In the genomic region with DNA sequence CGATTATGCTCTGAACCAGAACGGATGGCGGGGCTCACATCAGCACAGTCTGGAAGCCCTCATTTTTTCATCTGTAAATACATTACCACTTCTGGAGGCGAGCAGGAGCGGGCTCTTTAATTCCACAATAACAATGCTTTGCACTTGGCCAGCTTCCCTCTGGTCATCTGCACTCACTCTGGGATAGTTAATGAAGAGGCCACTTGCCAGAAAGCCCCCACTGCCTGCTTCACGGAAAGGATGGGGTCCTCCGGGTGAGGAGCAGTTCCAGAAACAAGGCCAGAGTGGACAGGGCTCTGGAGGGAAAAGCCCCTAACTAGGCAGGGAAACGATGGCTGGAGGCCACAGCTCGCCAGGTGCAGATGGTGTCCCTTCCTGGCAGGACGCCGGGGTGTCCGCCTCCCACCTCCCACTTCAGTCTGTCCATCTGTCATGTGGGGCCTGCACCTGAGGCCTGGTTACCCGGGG, we compare ENCODE assay signal across 8 cellular contexts. TPM values are rescaled to one million over a fixed set of nuclear protein-coding genes. Genes with fewer than 3 reads are reported as not detected.
DNase-seq lines count a peak whose midpoint lies in the region; TF ChIP-seq lines count a peak whose summit lies in the region.

No MANE protein-coding gene starts in this region.

- DNase-seq in NCI-H146 (lab: John Stamatoyannopoulos, UW) (peak; percentile 33), NCI-H146 treated with DMSO at 0.1 percent for 48 hours (lab: John Stamatoyannopoulos, UW; ENCODE audit: unreplicated experiment) (no peak), spleen (no peak), DMS79 treated with DMSO at 0.1 percent for 48 hours (lab: John Stamatoyannopoulos, UW) (no peak), COLO829 (ENCODE audit: low spot score) (no peak)
- no peak for DNase-seq in stimulated activated CD4-positive, alpha-beta T cell treated with anti-CD3 and anti-CD28 coated beads, Interleukin-4, amount 100 ng/mL, for 24 hours

- no peak for TF ChIP-seq POLR2A in spleen (IDR thresholded peaks at IDR 0.05)

- H3K27me3 ChIP-seq in iPS-15b (ENCODE audit: control insufficient read depth, insufficient read depth, low read length) (no peaks in the 10 kb centered on the region), spleen (replicated peaks in 1 of 7) (peaks cover 0 to 84% (median 20%) of the 10 kb centered on the region in 7 donors)

- WGBS in spleen, 5 donors = 43 to 64% (median 58%) methylated on average over 12 to 13 of the region's 13 CpGs

- no peaks in the 10 kb centered on the region for H3K9me3 ChIP-seq in iPS-15b (ENCODE audit: control insufficient read depth, insufficient read depth, low read length)
- no peaks in the 10 kb centered on the region for H3K9me3 ChIP-seq in spleen

- peak overlapping the region; percentile 93 for H3K9ac ChIP-seq in iPS-15b (ENCODE audit: low read depth, low read length)

- H3K4me3 ChIP-seq in iPS-15b (ENCODE audit: low read depth, low read length) = peak overlapping the region; percentile 76
- peak overlapping the region; percentile 51 to 83 (median 60) for H3K4me3 ChIP-seq in spleen

- intact Hi-C loops in spleen (cut with DNase I; ENCODE audit: low total_unique reads) = no loop called here

- H3K4me1 ChIP-seq in iPS-15b (ENCODE audit: control insufficient read depth, insufficient read depth, low read length) (peaks cover 6% of the 10 kb centered on the region), spleen (peaks cover 24 to 88% (median 51%) of the 10 kb centered on the region in 6 donors)

- H3K27ac ChIP-seq in angular gyrus (ENCODE audit: low read depth, low read length) = peak overlapping the region; percentile 86
- H3K27ac ChIP-seq in spleen = peak overlapping the region; percentile 78 to 97 (median 92)

- peaks cover 11% of the 10 kb centered on the region for H3K36me3 ChIP-seq in iPS-15b (ENCODE audit: control insufficient read depth, insufficient read depth, low read length)
- H3K36me3 ChIP-seq in spleen = no peaks in the 10 kb centered on the region

- TF ChIP-seq CTCF in spleen (IDR thresholded peaks at IDR 0.05 in 8 of 11, conservative IDR thresholded peaks at IDR 0.05 in 3 of 11) = no peak

RNA-seq across cellular contexts. Expression of a gene that starts 13.1 kb away (rescaled TPM):
- 100 to 1,000 TPM in 3 of 7 donors, 10 to 100 TPM in 4; 62.2 to 164 (median 79.8) TPM for total RNA-seq in spleen
- polyA plus RNA-seq in spleen = 10 to 100 TPM; 14.6 to 71.2 (median 29.7) TPM

RNA-seq across cellular contexts. Expression of a gene that starts 45.8 kb away (rescaled TPM):
- total RNA-seq in spleen = 10 to 100 TPM in 1 of 7 donors, 1 to 10 TPM in 4, not detected in 2; 2.2 to 25.2 (median 4.4) TPM
- 1 to 10 TPM in 2 of 3 donors, under 1 TPM in 1; 0.59 to 2.7 (median 1.5) TPM for polyA plus RNA-seq in spleen

RNA-seq across cellular contexts. Expression of a gene that starts 57.6 kb away (rescaled TPM):
- 10 to 100 TPM in 1 of 7 donors, 1 to 10 TPM in 5, not detected in 1; 1.3 to 11.8 (median 3.7) TPM for total RNA-seq in spleen
- 1 to 10 TPM in 2 of 3 donors, under 1 TPM in 1; 0.58 to 1.3 (median 1.2) TPM for polyA plus RNA-seq in spleen
